17 cellular contexts compared by ENCODE assay signal in genomic region chr14:81172881-81173280, GRCh38. TPM values are rescaled to one million over a fixed set of nuclear protein-coding genes. Genes with fewer than 3 reads are reported as not detected.
DNase-seq lines count a peak whose midpoint lies in the region; ATAC-seq, FAIRE-seq and TF ChIP-seq lines count a peak whose summit lies in the region.
"Had no signal": no experiment of that assay in that cellular context is flagged by ENCODE, and none has a peak within 500 bp of the region (broad histone marks: within the 10 kb centered on the region; RNA-seq: fewer than 3 reads in every experiment).

No MANE protein-coding gene starts in this region.

- peak overlapping the region; percentile 4 for H3K4me3 ChIP-seq in OCI-LY1 (ENCODE audit: low read depth, low read length, poor library complexity, severe bottlenecking)
- H3K4me3 ChIP-seq in left ventricle myocardium inferior = no peak overlapping the region
- H3K4me3 ChIP-seq: A549 had no signal

- H3K36me3 Mint-ChIP-seq in activated naive CD4-positive, alpha-beta T cell treated with anti-CD3 and anti-CD28 coated beads, Interleukin-2, amount 10 ng/mL, durations not matched to agents 7 days and 5 days = peaks cover 26% of the 10 kb centered on the region
- H3K36me3 Mint-ChIP-seq in activated naive CD4-positive, alpha-beta T cell treated with anti-CD3 and anti-CD28 coated beads, Interleukin-2, amount 50 U/mL, for 72 hours = no peaks in the 10 kb centered on the region
- H3K36me3 Mint-ChIP-seq: activated naive CD8-positive, alpha-beta T cell; IgD-negative memory B cell; memory B cell had no signal

- H3K9me3 ChIP-seq in OCI-LY1 (ENCODE audit: low read length) = no peaks in the 10 kb centered on the region
- no peaks in the 10 kb centered on the region for H3K9me3 ChIP-seq in left ventricle myocardium inferior (replicated peaks)
- H3K9me3 ChIP-seq: A549 had no signal

- H3K4me2 ChIP-seq in OCI-LY1 (ENCODE audit: low read length) = peak overlapping the region; percentile 94
- H3K4me2 ChIP-seq: A549 had no signal

- TF ChIP-seq CTCF in OCI-LY1 (IDR thresholded peaks at IDR 0.05; ENCODE audit: low read length) = no peak
- TF ChIP-seq CTCF in left ventricle myocardium inferior (IDR thresholded peaks at IDR 0.05; ENCODE audit: borderline replicate concordance) = no peak

- H3K9me3 Mint-ChIP-seq in activated naive CD4-positive, alpha-beta T cell treated with anti-CD3 and anti-CD28 coated beads, Interleukin-2, amount 10 ng/mL, durations not matched to agents 7 days and 5 days = no peaks in the 10 kb centered on the region
- H3K9me3 Mint-ChIP-seq in activated naive CD4-positive, alpha-beta T cell treated with anti-CD3 and anti-CD28 coated beads, Interleukin-2, amount 50 U/mL, for 72 hours = no peaks in the 10 kb centered on the region
- H3K9me3 Mint-ChIP-seq: IgD-negative memory B cell; memory B cell; stimulated activated naive CD8-positive, alpha-beta T cell treated with anti-CD3 and anti-CD28 coated beads, Interleukin-15, Interleukin-2, amounts not matched to agents 100 ng/mL and 50 ng/mL, for 24 hours had no signal

- H3K27ac Mint-ChIP-seq in activated naive CD4-positive, alpha-beta T cell treated with anti-CD3 and anti-CD28 coated beads, Interleukin-2, amount 10 ng/mL, durations not matched to agents 7 days and 5 days = peak overlapping the region; percentile 4
- no peak overlapping the region for H3K27ac Mint-ChIP-seq in activated naive CD4-positive, alpha-beta T cell treated with anti-CD3 and anti-CD28 coated beads, Interleukin-2, amount 50 U/mL, for 72 hours
- H3K27ac Mint-ChIP-seq: activated naive CD8-positive, alpha-beta T cell; memory B cell; stimulated activated naive CD8-positive, alpha-beta T cell treated with anti-CD3 and anti-CD28 coated beads, Interleukin-15, Interleukin-2, amounts not matched to agents 100 ng/mL and 50 ng/mL, for 24 hours had no signal

- intact Hi-C loops in left ventricle myocardium inferior (cut with micrococcal nuclease) = loop anchor here (5.0 kb wide), 1 partner anchor 176 kb away; no protein-coding TSS in a partner anchor

- H3K27me3 ChIP-seq in OCI-LY1 (ENCODE audit: insufficient read depth, low read length) (no peaks in the 10 kb centered on the region), left ventricle myocardium inferior (ENCODE audit: low read depth) (no peaks in the 10 kb centered on the region)

- H3K79me2 ChIP-seq in OCI-LY1 (ENCODE audit: insufficient read depth, low read length) = no peaks in the 10 kb centered on the region

- peak overlapping the region; percentile 73 for H3K27ac ChIP-seq in OCI-LY1 (ENCODE audit: low read depth, low read length, poor library complexity, severe bottlenecking)
- H3K27ac ChIP-seq in left ventricle myocardium inferior (replicated peaks) = no peak overlapping the region
- H3K27ac ChIP-seq: A549 had no signal

- H4K20me1 ChIP-seq in OCI-LY1 (ENCODE audit: insufficient read depth, low read length) = no peaks in the 10 kb centered on the region

- H3K9ac ChIP-seq in OCI-LY1 (ENCODE audit: low read length) = no peak overlapping the region; the same call in 1 of the 2 replicates

- H3K4me1 ChIP-seq in OCI-LY1 (ENCODE audit: insufficient read depth, low read length, severe bottlenecking) (peaks cover 66% of the 10 kb centered on the region), left ventricle myocardium inferior (peaks cover 26% of the 10 kb centered on the region)

- ATAC-seq in activated naive CD4-positive, alpha-beta T cell treated with anti-CD3 and anti-CD28 coated beads, Interleukin-2, amount 50 U/mL, for 72 hours = no peak
- ATAC-seq in HG02798 (IDR thresholded peaks at IDR 0.05; ENCODE audit: poor library complexity, unreplicated experiment) = peak; percentile 21
- ATAC-seq: A549, T-helper 17 cell had no signal

- DNase-seq in activated naive CD4-positive, alpha-beta T cell treated with anti-CD3 and anti-CD28 coated beads, Interleukin-2, amount 10 ng/mL, durations not matched to agents 7 days and 5 days = no peak
- no peak for DNase-seq in activated naive CD4-positive, alpha-beta T cell treated with anti-CD3 and anti-CD28 coated beads, Interleukin-2, amount 50 U/mL, for 72 hours (ENCODE audit: low spot score in 2 of 2)
- DNase-seq in T-helper 1 cell (no peak), left ventricle myocardium inferior (no peak), GM12892 (ENCODE audit: insufficient read length) (no peak), activated gamma-delta T cell treated with Interleukin-2 at 50 U/mL for 16 hours (no peak)
- DNase-seq: activated CD4-positive, alpha-beta T cell treated with anti-CD3 and anti-CD28 coated beads, Interleukin-2, amount 50 U/mL, for 48 hours; NCI-H187 treated with DMSO at 0.1 percent for 48 hours; stimulated activated CD4-positive, alpha-beta T cell treated with anti-CD3 and anti-CD28 coated beads, Interleukin-2, amount 100 ng/mL, for 24 hours; T-helper 17 cell had no signal

- FAIRE-seq in GM12892 (lab: Jason Lieb, UNC) = no peak
- FAIRE-seq: A549 had no signal

- no peaks in the 10 kb centered on the region for H3F3A ChIP-seq in OCI-LY1 (ENCODE audit: insufficient read depth, low read length)

- TF ChIP-seq POLR2A in GM12892 (IDR thresholded peaks at IDR 0.05; ENCODE audit: low read depth, low read length) = no peak

- H2AFZ ChIP-seq in OCI-LY1 (ENCODE audit: low read length) = no peak overlapping the region

- no peak overlapping the region for H3K4me3 Mint-ChIP-seq in activated naive CD4-positive, alpha-beta T cell treated with anti-CD3 and anti-CD28 coated beads, Interleukin-2, amount 10 ng/mL, durations not matched to agents 7 days and 5 days
- H3K4me3 Mint-ChIP-seq: activated naive CD8-positive, alpha-beta T cell; memory B cell; stimulated activated naive CD8-positive, alpha-beta T cell treated with anti-CD3 and anti-CD28 coated beads, Interleukin-15, Interleukin-2, amounts not matched to agents 100 ng/mL and 50 ng/mL, for 24 hours; T-helper 17 cell had no signal

- CTCF ChIA-PET in activated naive CD4-positive, alpha-beta T cell treated with anti-CD3 and anti-CD28 coated beads, Interleukin-2, amount 10 ng/mL, durations not matched to agents 7 days and 5 days (lab: Charles Lee) = interaction anchor here (0.6 to 1.1 kb wide), 3 partner anchors 9 to 186 kb away, joined by 3 to 9 read pairs (median 3); no protein-coding TSS in a partner anchor

- no peaks in the 10 kb centered on the region for H3K9me2 ChIP-seq in OCI-LY1 (ENCODE audit: low read depth, low read length)

- no peaks in the 10 kb centered on the region for H3K27me3 Mint-ChIP-seq in activated naive CD4-positive, alpha-beta T cell treated with anti-CD3 and anti-CD28 coated beads, Interleukin-2, amount 10 ng/mL, durations not matched to agents 7 days and 5 days
- H3K27me3 Mint-ChIP-seq: activated naive CD8-positive, alpha-beta T cell; IgD-negative memory B cell; memory B cell; stimulated activated naive CD8-positive, alpha-beta T cell treated with anti-CD3 and anti-CD28 coated beads, Interleukin-15, Interleukin-2, amounts not matched to agents 100 ng/mL and 50 ng/mL, for 24 hours; T-helper 17 cell had no signal

- no peaks in the 10 kb centered on the region for H3K36me3 ChIP-seq in OCI-LY1 (ENCODE audit: insufficient read depth, low read length)
- H3K36me3 ChIP-seq in left ventricle myocardium inferior = no peaks in the 10 kb centered on the region

- peaks cover 66% of the 10 kb centered on the region for H3K4me1 Mint-ChIP-seq in activated naive CD4-positive, alpha-beta T cell treated with anti-CD3 and anti-CD28 coated beads, Interleukin-2, amount 10 ng/mL, durations not matched to agents 7 days and 5 days

RNA-seq across cellular contexts. Expression of gene GTF2A1, which starts 47.9 kb away (rescaled TPM):
- total RNA-seq in activated naive CD4-positive, alpha-beta T cell treated with anti-CD3 and anti-CD28 coated beads, Interleukin-2, amount 50 U/mL, for 72 hours = 10 to 100 TPM; 38.7 to 57.9 TPM
- 20.8 TPM for total RNA-seq in left ventricle myocardium inferior
- polyA plus RNA-seq in GM12892 (2012; ENCODE audit: missing spikeins) = 15.8 TPM
